17 cellular contexts compared by ENCODE assay signal in the genomic region with DNA sequence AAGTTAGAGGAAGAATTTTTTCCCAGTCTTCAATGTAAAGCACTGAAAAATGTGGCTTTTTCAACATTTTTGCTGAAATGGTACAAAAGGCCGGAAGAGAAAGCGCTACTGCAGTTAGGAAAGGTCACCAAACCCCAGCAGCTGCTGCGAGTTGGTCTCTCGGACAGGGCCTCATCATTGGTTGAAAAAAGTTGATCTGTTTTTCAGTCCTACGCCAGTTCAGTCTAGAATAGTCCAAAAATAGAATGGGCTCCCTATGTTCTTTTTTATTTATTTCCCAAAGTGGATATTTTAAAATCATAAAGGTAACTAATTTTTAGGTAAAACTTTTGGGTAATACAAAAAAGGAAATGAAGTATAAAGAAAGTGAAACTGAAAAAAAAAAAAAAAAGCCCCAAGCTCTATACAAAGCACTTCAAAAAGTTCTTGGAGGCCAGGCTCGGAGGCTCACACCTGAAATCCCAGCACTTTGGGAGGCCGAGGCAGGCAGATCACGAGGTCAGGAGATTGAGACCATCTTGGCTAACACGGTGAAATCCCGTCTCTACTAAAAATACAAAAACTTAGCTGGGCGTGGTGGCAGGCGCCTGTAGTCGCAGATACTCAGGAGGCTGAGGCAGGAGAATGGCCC. TPM values are rescaled to one million over a fixed set of nuclear protein-coding genes. Genes with fewer than 3 reads are reported as not detected.
A peak's percentile ranks its signal among the peaks of the same experiment; 100 is the strongest.
DNase-seq lines count a peak whose midpoint lies in the region; ATAC-seq, FAIRE-seq and TF ChIP-seq lines count a peak whose summit lies in the region.
"Had no signal": no experiment of that assay in that cellular context is flagged by ENCODE, and none has a peak within 500 bp of the region (broad histone marks: within the 10 kb centered on the region; RNA-seq: fewer than 3 reads in every experiment).

No MANE protein-coding gene starts in this region.

- H3K18ac ChIP-seq in H1 (ENCODE audit: extremely low read depth, low read length): no peak overlapping the region

- H3K79me2 ChIP-seq in H1 (ENCODE audit: control insufficient read depth in 1 of 2, insufficient read depth in 2 of 2, low read length in 2 of 2): no peaks in the 10 kb centered on the region

- H3K79me1 ChIP-seq in H1 (ENCODE audit: low read depth, low read length): no peaks in the 10 kb centered on the region

- CTCF ChIA-PET in H1 (lab: Charles Lee; ENCODE audit: partially characterized antibody): interaction anchor here (0.9 to 1.0 kb wide), 2 partner anchors 9 to 11 kb away, joined by 3 read pairs; no protein-coding TSS in a partner anchor

- TF ChIP-seq CTCF in GM10266 (IDR thresholded peaks at IDR 0.05; ENCODE audit: control insufficient read depth, insufficient read depth, low read depth, missing control alignments) (no peak), H1 (IDR thresholded peaks at IDR 0.05; ENCODE audit: control extremely low read depth in 1 of 3, insufficient read depth in 1 of 3, low read depth in 1 of 3, low read length in 3 of 3) (no peak)

- H2AK5ac ChIP-seq in H1 (ENCODE audit: low read depth, low read length): no peak overlapping the region

- no peak overlapping the region for H2BK15ac ChIP-seq in H1 (ENCODE audit: low read length)

- H3K14ac ChIP-seq in H1 (ENCODE audit: insufficient read length): no peak overlapping the region

- no peaks in the 10 kb centered on the region for H3K36me3 ChIP-seq in H1 (ENCODE audit: control insufficient read depth in 2 of 4, insufficient read depth in 4 of 4, low read length in 3 of 4)
- H3K36me3 ChIP-seq: neutrophil, sigmoid colon, SJCRH30, WERI-Rb-1 had no signal

- peak; percentile 13 for FAIRE-seq in H1 (lab: Jason Lieb, UNC)

- ATAC-seq in activated CD4-positive, CD25-positive, alpha-beta regulatory T cell treated with anti-CD3 and anti-CD28 coated beads, Interleukin-2, amount 50 U/mL, for 24 hours: peak; percentile 43 to 56
- no peak for ATAC-seq in HG03378 (IDR thresholded peaks at IDR 0.05; ENCODE audit: unreplicated experiment)

- H3K27ac ChIP-seq in H1 (ENCODE audit: low read depth, low read length): no peak overlapping the region
- H3K27ac ChIP-seq: 22Rv1, neutrophil, SJCRH30, WERI-Rb-1 had no signal

- no peak overlapping the region for H4K8ac ChIP-seq in H1 (ENCODE audit: extremely low read depth, insufficient read depth, low read length)

- H4K20me1 ChIP-seq in H1 (replicated peaks in 1 of 2; ENCODE audit: control insufficient read depth in 1 of 2, insufficient read depth in 2 of 2, low read length in 2 of 2): peaks cover 0 to 1% of the 10 kb centered on the region in 2 experiments

- no peaks in the 10 kb centered on the region for H3K9me3 ChIP-seq in H1 (ENCODE audit: insufficient read depth in 2 of 2, low read depth in 1 of 2, low read length in 1 of 2)
- H3K9me3 ChIP-seq: neutrophil, sigmoid colon, SJCRH30 had no signal

- no peak overlapping the region for H3K4me2 ChIP-seq in H1 (ENCODE audit: insufficient read depth in 1 of 2, low read depth in 2 of 2, low read length in 2 of 2)

- no peak for TF ChIP-seq RAD21 in H1 (IDR thresholded peaks at IDR 0.05 in 1 of 2, conservative IDR thresholded peaks at IDR 0.05 in 1 of 2; ENCODE audit: low read depth in 2 of 2, low read length in 2 of 2)

- TF ChIP-seq EP300 in H1 (IDR thresholded peaks at IDR 0.05; ENCODE audit: borderline replicate concordance in 1 of 2, low read depth in 2 of 2, low read length in 2 of 2): no peak

- POLR2A ChIA-PET in H1 (lab: Charles Lee; ENCODE audit: partially characterized antibody): no interaction called here

- H2BK12ac ChIP-seq in H1 (ENCODE audit: low read depth, low read length): no peak overlapping the region

- no peak for TF ChIP-seq POLR2A in H1 (IDR thresholded peaks at IDR 0.05; ENCODE audit: control extremely low read depth in 1 of 2, low read depth in 2 of 2, low read length in 2 of 2)

- H3K27me3 ChIP-seq in H1 (replicated peaks in 1 of 4; ENCODE audit: control insufficient read depth in 3 of 4, extremely low read depth in 1 of 4, insufficient read depth in 3 of 4, low read length in 3 of 4): no peaks in the 10 kb centered on the region
- H3K27me3 ChIP-seq: neutrophil, sigmoid colon had no signal

- no peak overlapping the region for H3K4me3 ChIP-seq in H1 (ENCODE audit: extremely low read depth in 1 of 4, insufficient read depth in 2 of 4, low read depth in 3 of 4, low read length in 4 of 4)
- H3K4me3 ChIP-seq: sigmoid colon, SJCRH30 had no signal

- no peak overlapping the region for H3K4ac ChIP-seq in H1 (replicated peaks; ENCODE audit: insufficient read length, low read depth, low read length)

- H3K23ac ChIP-seq in H1 (ENCODE audit: insufficient read length): no peak overlapping the region

- DNase-seq in activated CD4-positive, CD25-positive, alpha-beta regulatory T cell (lab: John Stamatoyannopoulos, UW): no peak
- DNase-seq in GM10266 (ENCODE audit: extremely low spot score) (peak; percentile 65), NOMO-1 treated with dmso at 0.1 percent for 144 hours (lab: John Stamatoyannopoulos, UW; ENCODE audit: unreplicated experiment) (peak; percentile 31), H1 (ENCODE audit: low read depth in 1 of 2, low spot score in 2 of 2) (no peak), dermis blood vessel endothelial cell (no peak), HuH-7 (ENCODE audit: low spot score) (no peak)
- DNase-seq: activated gamma-delta T cell, NCI-H2081, NCI-H774, sigmoid colon, WERI-Rb-1 had no signal

- no peak overlapping the region for H4K91ac ChIP-seq in H1 (replicated peaks; ENCODE audit: insufficient read length, low read length)

- H3K9ac ChIP-seq in H1 (replicated peaks in 1 of 4; ENCODE audit: extremely low read depth in 1 of 4, low read depth in 3 of 4, low read length in 3 of 4): no peak overlapping the region

- no peak overlapping the region for H2AFZ ChIP-seq in H1 (ENCODE audit: low read length)

- H3K56ac ChIP-seq in H1 (replicated peaks; ENCODE audit: insufficient read length, low read depth, low read length): no peak overlapping the region

- no peaks in the 10 kb centered on the region for H3K4me1 ChIP-seq in H1 (replicated peaks in 1 of 4; ENCODE audit: control insufficient read depth in 3 of 4, insufficient read depth in 4 of 4, low read length in 3 of 4)
- H3K4me1 ChIP-seq: sigmoid colon had no signal

- H3K23me2 ChIP-seq in H1 (ENCODE audit: low read depth, low read length): no peaks in the 10 kb centered on the region

- H2BK20ac ChIP-seq in H1 (ENCODE audit: low read length): no peak overlapping the region

- no peak overlapping the region for H2BK5ac ChIP-seq in H1 (ENCODE audit: low read depth, low read length)

- WGBS in H1 (ENCODE audit: extremely low coverage in 1 of 2, insufficient coverage in 1 of 2, insufficient read length in 1 of 2, insufficient replicate concordance in 2 of 2, low coverage in 1 of 2, low lambda C conversion rate in 2 of 2, missing lambda C conversion rate in 1 of 2), 2 experiments: 89% methylated on average over 13 of the region's 13 CpGs; no CpG with 5 or more reads in 1 of the 2 experiments

- no peak overlapping the region for H4K5ac ChIP-seq in H1 (ENCODE audit: insufficient read length, low read depth, low read length)

- H2BK120ac ChIP-seq in H1 (replicated peaks; ENCODE audit: low read depth, low read length): no peak overlapping the region

TF ChIP-seq in H1, 55 proteins besides CTCF, POLR2A, EP300 and RAD21 (continues in another document):
- TF ChIP-seq BCL11A (IDR thresholded peaks at IDR 0.05; ENCODE audit: low read depth in 2 of 2, low read length in 2 of 2): no peak
- TF ChIP-seq POLR2AphosphoS5 (IDR thresholded peaks at IDR 0.05; ENCODE audit: low read depth, low read length): no peak
- no peak for TF ChIP-seq ZNF274 (IDR thresholded peaks at IDR 0.05; ENCODE audit: borderline replicate concordance, extremely low read depth, low read length)
- no peak for TF ChIP-seq JUN (IDR thresholded peaks at IDR 0.05; ENCODE audit: low read depth, low read length)
- no peak for TF ChIP-seq HDAC2 (IDR thresholded peaks at IDR 0.05; ENCODE audit: borderline replicate concordance in 1 of 2, low read depth in 2 of 2, low read length in 2 of 2)
- no peak for TF ChIP-seq GTF2F1 (IDR thresholded peaks at IDR 0.05; ENCODE audit: borderline replicate concordance, low read depth, low read length)
- TF ChIP-seq CREB1 (IDR thresholded peaks at IDR 0.05): no peak
- TF ChIP-seq TEAD4 (IDR thresholded peaks at IDR 0.05; ENCODE audit: low read depth, low read length): no peak

RNA-seq across cellular contexts. Expression of a gene that starts 17.4 kb away (rescaled TPM):
- total RNA-seq in H1 (2021; fragmentation: NEBNext Ultra II Directional; extraction: Animal tissue kit (Norgen Biotek cat#: 25700)): 0.76 and 1.1 TPM in 2 replicates
- polyA plus RNA-seq in H1 (2011; rRNA removed): 0.71 and 1.1 TPM in 2 replicates
- polyA plus RNA-seq in H1 (2011; cell fraction: cytosol; rRNA removed): 0.52 TPM
- 0.30 TPM for polyA plus RNA-seq in H1 (2011; cell fraction: nucleus; rRNA removed)
- polyA plus RNA-seq in H1 (2012, experiment 1 of 2): 0.45 to 1.2 TPM (median 0.77 TPM) in 4 replicates
- polyA plus RNA-seq in H1 (2012, experiment 2 of 2): 0.59 TPM
- 0.87 TPM for polyA plus RNA-seq in H1 (2013, experiment 1 of 2)
- polyA plus RNA-seq in H1 (2013, experiment 2 of 2): 0.79 TPM
- polyA minus RNA-seq in H1 (2011; rRNA and poly(A)+ RNA removed): 0.54 and 0.95 TPM in 2 replicates
- 1.5 TPM for polyA minus RNA-seq in H1 (2011; cell fraction: cytosol; rRNA and poly(A)+ RNA removed)
- polyA minus RNA-seq in H1 (2011; cell fraction: nucleus; rRNA and poly(A)+ RNA removed): not detected
- total RNA-seq in dermis blood vessel endothelial cell: 0.34 and 0.47 TPM in 2 replicates
- total RNA-seq: SJCRH30 had no signal
- polyA plus RNA-seq: CD8-positive, alpha-beta memory T cell had no signal

RNA-seq across cellular contexts. Expression of a gene that starts 31.7 kb away (rescaled TPM):
- total RNA-seq in H1 (2021; fragmentation: NEBNext Ultra II Directional; extraction: Animal tissue kit (Norgen Biotek cat#: 25700)): 9.0 and 10.3 TPM in 2 replicates
- polyA plus RNA-seq in H1 (2011; rRNA removed): 7.7 and 8.8 TPM in 2 replicates
- polyA plus RNA-seq in H1 (2011; cell fraction: cytosol; rRNA removed): 9.6 TPM
- 5.4 TPM for polyA plus RNA-seq in H1 (2011; cell fraction: nucleus; rRNA removed)
- 7.8 to 9.9 TPM (median 8.5 TPM) in 4 replicates for polyA plus RNA-seq in H1 (2012, experiment 1 of 2)
- polyA plus RNA-seq in H1 (2012, experiment 2 of 2): 8.8 TPM
- polyA plus RNA-seq in H1 (2013, experiment 1 of 2): 4.0 TPM
- 3.9 TPM for polyA plus RNA-seq in H1 (2013, experiment 2 of 2)
- 4.7 and 5.7 TPM in 2 replicates for polyA minus RNA-seq in H1 (2011; rRNA and poly(A)+ RNA removed)
- polyA minus RNA-seq in H1 (2011; cell fraction: cytosol; rRNA and poly(A)+ RNA removed): 17.0 TPM
- polyA minus RNA-seq in H1 (2011; cell fraction: nucleus; rRNA and poly(A)+ RNA removed): 3.7 TPM
- 4.1 and 5.6 TPM in 2 replicates for total RNA-seq in dermis blood vessel endothelial cell

RNA-seq across cellular contexts. Expression of a gene that starts 33.1 kb away (rescaled TPM):
- 9.9 and 10.9 TPM in 2 replicates for total RNA-seq in H1 (2021; fragmentation: NEBNext Ultra II Directional; extraction: Animal tissue kit (Norgen Biotek cat#: 25700))
- polyA plus RNA-seq in H1 (2011; rRNA removed): 2.9 and 6.1 TPM in 2 replicates
- 6.5 TPM for polyA plus RNA-seq in H1 (2011; cell fraction: cytosol; rRNA removed)
- 1.5 TPM for polyA plus RNA-seq in H1 (2011; cell fraction: nucleus; rRNA removed)
- 9.3 to 16.4 TPM (median 11.3 TPM) in 4 replicates for polyA plus RNA-seq in H1 (2012, experiment 1 of 2)
- 1.4 TPM for polyA plus RNA-seq in H1 (2012, experiment 2 of 2)
- polyA plus RNA-seq in H1 (2013, experiment 1 of 2): 15.9 TPM
- 14.2 TPM for polyA plus RNA-seq in H1 (2013, experiment 2 of 2)
- 4.7 and 5.8 TPM in 2 replicates for polyA minus RNA-seq in H1 (2011; rRNA and poly(A)+ RNA removed)
- 4.5 TPM for polyA minus RNA-seq in H1 (2011; cell fraction: cytosol; rRNA and poly(A)+ RNA removed)
- 5.8 TPM for polyA minus RNA-seq in H1 (2011; cell fraction: nucleus; rRNA and poly(A)+ RNA removed)
- total RNA-seq in dermis blood vessel endothelial cell: 9.2 and 15.1 TPM in 2 replicates

Comparison
In these comparisons a context has a peak if more than half of its experiments do, and no peak if none do; other contexts are left out.
1. DNase-seq: peak in GM10266 (single experiment) and NOMO-1 treated with dmso at 0.1 percent for 144 hours (single experiment); none in activated CD4-positive, CD25-positive, alpha-beta regulatory T cell (0 of 4), H1 (0 of 2), dermis blood vessel endothelial cell (single experiment) and HuH-7 (single experiment).